Comparison of ENCODE assay signal across 18 cellular contexts in the genomic region with DNA sequence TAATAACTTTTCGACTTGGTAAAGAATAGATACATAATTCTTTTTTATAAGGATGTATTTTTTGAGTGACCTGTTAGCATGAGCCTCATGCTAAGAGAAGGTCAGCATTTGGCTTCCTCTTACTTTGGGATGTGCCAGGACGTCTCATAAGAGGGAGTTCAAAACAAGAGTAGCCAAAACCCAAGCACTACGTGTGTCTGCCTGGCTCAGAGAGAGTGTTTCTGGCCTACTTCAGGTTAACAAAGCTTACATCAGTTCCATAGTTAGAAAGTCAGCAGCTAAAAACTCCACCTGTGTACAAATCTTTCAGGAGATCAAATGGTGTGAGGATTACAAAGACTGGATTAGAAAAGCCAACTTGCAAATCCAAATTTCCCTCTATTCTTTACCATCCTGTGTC. TPM values are rescaled to one million over a fixed set of nuclear protein-coding genes. Genes with fewer than 3 reads are reported as not detected.
A peak's percentile ranks its signal among the peaks of the same experiment; 100 is the strongest.
DNase-seq lines count a peak whose midpoint lies in the region; ATAC-seq and TF ChIP-seq lines count a peak whose summit lies in the region.
"Had no signal": no experiment of that assay in that cellular context is flagged by ENCODE, and none has a peak within 500 bp of the region (broad histone marks: within the 10 kb centered on the region; RNA-seq: fewer than 3 reads in every experiment).

No MANE protein-coding gene starts in this region.

- peaks cover 40 to 52% of the 10 kb centered on the region in 2 donors for H3K4me1 ChIP-seq in gastrocnemius medialis
- peaks cover 1 to 31% (median 24%) of the 10 kb centered on the region in 4 donors for H3K4me1 ChIP-seq in tibial artery
- no peaks in the 10 kb centered on the region for H3K4me1 ChIP-seq in foreskin keratinocyte
- H3K4me1 ChIP-seq: Caco-2 had no signal

- H3K27ac ChIP-seq in gastrocnemius medialis: peak overlapping the region; percentile 71 to 83 (median 74)
- H3K27ac ChIP-seq in tibial artery: peak overlapping the region; percentile 17 to 38
- H3K27ac ChIP-seq in foreskin keratinocyte: no peak overlapping the region
- H3K27ac ChIP-seq: 22Rv1, A549, C4-2B had no signal

- in situ Hi-C loops in gastrocnemius medialis (cut with MboI; ENCODE audit: low sequenced_read_pairs in 4 of 4): loop anchor here (25.0 kb wide), 1 partner anchor 1015 kb away; the partner anchor contains the start of gene NFRKB (in 4 of the 4)

- no peak overlapping the region for H3K4me3 Mint-ChIP-seq in activated T-cell treated with anti-CD3 and anti-CD28 coated beads, Interleukin-2, amount 50 U/mL, for 72 hours
- H3K4me3 Mint-ChIP-seq: CD4-positive, alpha-beta T cell; HFFc6 had no signal

- no peak overlapping the region for H3K4me3 ChIP-seq in gastrocnemius medialis
- H3K4me3 ChIP-seq in tibial artery: no peak overlapping the region
- H3K4me3 ChIP-seq: A549 had no signal

- peak overlapping the region; percentile 22 for H3K27ac Mint-ChIP-seq in activated T-cell treated with anti-CD3 and anti-CD28 coated beads, Interleukin-2, amount 50 U/mL, for 72 hours
- H3K27ac Mint-ChIP-seq: CD4-positive, alpha-beta T cell; HFFc6 had no signal

- TF ChIP-seq CTCF in gastrocnemius medialis (IDR thresholded peaks at IDR 0.05 in 4 of 5, conservative IDR thresholded peaks at IDR 0.05 in 1 of 5) (no peak), tibial artery (IDR thresholded peaks at IDR 0.05) (no peak), foreskin keratinocyte (conservative IDR thresholded peaks at IDR 0.05) (no peak)

- no peak for DNase-seq in activated T-cell treated with anti-CD3 and anti-CD28 coated beads, Interleukin-2, amount 50 U/mL, for 72 hours
- no peak for DNase-seq in activated T-cell treated with anti-CD3 and anti-CD28 coated beads, Interleukin-2, amount 50 U/mL, for 48 hours
- DNase-seq in gastrocnemius medialis (peak; percentile 33 to 65), tibial artery (no peak), foreskin keratinocyte (no peak), nucleus accumbens (lab: John Stamatoyannopoulos, UW) (no peak)
- DNase-seq in stimulated activated CD4-positive, alpha-beta T cell treated with anti-CD3 and anti-CD28 coated beads, Interleukin-4, amount 100 ng/mL, for 4 hours: no peak
- DNase-seq: AML-193; Caco-2; CD4-positive, alpha-beta T cell; GOT3; H7; HFFc6; IMR-90 had no signal

- no peaks in the 10 kb centered on the region for H3K9me3 ChIP-seq in gastrocnemius medialis
- H3K9me3 ChIP-seq in tibial artery: no peaks in the 10 kb centered on the region
- H3K9me3 ChIP-seq: A549, Caco-2 had no signal

- no peaks in the 10 kb centered on the region for H3K9me3 Mint-ChIP-seq in activated T-cell treated with anti-CD3 and anti-CD28 coated beads, Interleukin-2, amount 50 U/mL, for 72 hours
- H3K9me3 Mint-ChIP-seq: CD4-positive, alpha-beta T cell; HFFc6 had no signal

- TF ChIP-seq POLR2A in gastrocnemius medialis (IDR thresholded peaks at IDR 0.05): no peak

- no peaks in the 10 kb centered on the region for H3K27me3 ChIP-seq in gastrocnemius medialis
- no peaks in the 10 kb centered on the region for H3K27me3 ChIP-seq in tibial artery
- H3K27me3 ChIP-seq in foreskin keratinocyte: no peaks in the 10 kb centered on the region

- no peaks in the 10 kb centered on the region for H3K27me3 Mint-ChIP-seq in activated T-cell treated with anti-CD3 and anti-CD28 coated beads, Interleukin-2, amount 50 U/mL, for 72 hours (ENCODE audit: low read depth)
- H3K27me3 Mint-ChIP-seq: CD4-positive, alpha-beta T cell had no signal

- peaks cover 11 to 21% of the 10 kb centered on the region in 2 donors for H3K36me3 Mint-ChIP-seq in activated T-cell treated with anti-CD3 and anti-CD28 coated beads, Interleukin-2, amount 50 U/mL, for 72 hours (ENCODE audit: insufficient read depth in 2 of 2)

- ATAC-seq in activated T-cell treated with anti-CD3 and anti-CD28 coated beads, Interleukin-2, amount 50 U/mL, for 72 hours (replicated peaks in 1 of 2): no peak
- ATAC-seq in gastrocnemius medialis (peak; percentile 91 to 93), foreskin keratinocyte (no peak)
- ATAC-seq: A549, HCT116 had no signal

- H3K4me1 Mint-ChIP-seq in activated T-cell treated with anti-CD3 and anti-CD28 coated beads, Interleukin-2, amount 50 U/mL, for 72 hours (ENCODE audit: low read depth): peaks cover 4% of the 10 kb centered on the region

- intact Hi-C loops in gastrocnemius medialis (cut with DNase I; ENCODE audit: low total_unique reads) (loop anchor here (2.0 kb wide), 1 partner anchor 14 kb away; the partner anchor contains the start of gene SNX19), tibial artery (cut with DNase I; ENCODE audit: low total_unique reads) (no loop called here)

- H3K36me3 ChIP-seq in gastrocnemius medialis (peaks cover 0 to 91% of the 10 kb centered on the region in 2 donors), tibial artery (peaks cover 78 to 88% (median 83%) of the 10 kb centered on the region in 3 donors)

RNA-seq across cellular contexts. Expression of gene SNX19, which starts 13.9 kb away (rescaled TPM):
- total RNA-seq in activated T-cell treated with anti-CD3 and anti-CD28 coated beads, Interleukin-2, amount 50 U/mL, for 72 hours: 10 to 100 TPM; 29.5 to 37.1 TPM
- total RNA-seq in gastrocnemius medialis: 10 to 100 TPM; 37.9 to 88.2 (median 72.0) TPM
- 35.1 and 42.8 TPM in 2 replicates for total RNA-seq in foreskin keratinocyte
- polyA plus RNA-seq in foreskin keratinocyte: 7.8 and 8.2 TPM in 2 replicates

Comparison
In these comparisons a context has a peak if more than half of its experiments do, and no peak if none do; other contexts are left out.
1. ATAC-seq: peak in gastrocnemius medialis (2 of 2); none in activated T-cell treated with anti-CD3 and anti-CD28 coated beads, Interleukin-2, amount 50 U/mL, for 72 hours (0 of 2) and foreskin keratinocyte (single experiment).
2. DNase-seq: peak in gastrocnemius medialis (2 of 2); none in activated T-cell treated with anti-CD3 and anti-CD28 coated beads, Interleukin-2, amount 50 U/mL, for 72 hours (0 of 2), activated T-cell treated with anti-CD3 and anti-CD28 coated beads, Interleukin-2, amount 50 U/mL, for 48 hours (0 of 2), tibial artery (0 of 2), foreskin keratinocyte (0 of 2), nucleus accumbens (0 of 56) and stimulated activated CD4-positive, alpha-beta T cell treated with anti-CD3 and anti-CD28 coated beads, Interleukin-4, amount 100 ng/mL, for 4 hours (0 of 2).